ENCODE assay signal across 20 cellular contexts in genomic region chr14:81247271-81247766, GRCh38. TPM values are rescaled to one million over a fixed set of nuclear protein-coding genes. Genes with fewer than 3 reads are reported as not detected.
DNase-seq lines count a peak whose midpoint lies in the region; ATAC-seq and TF ChIP-seq lines count a peak whose summit lies in the region.
"Had no signal": no experiment of that assay in that cellular context is flagged by ENCODE, and none has a peak within 500 bp of the region (broad histone marks: within the 10 kb centered on the region; RNA-seq: fewer than 3 reads in every experiment).

No MANE protein-coding gene starts in this region.

- H3K4me1 Mint-ChIP-seq in activated naive CD8-positive, alpha-beta T cell treated with anti-CD3 and anti-CD28 coated beads, Interleukin-2, amount 50 U/mL, for 24 hours, result no peaks in the 10 kb centered on the region

- peak; percentile 69; the same call in 2 of the 3 replicates for ATAC-seq in RWPE2 (ENCODE audit: low read depth)
- ATAC-seq in foreskin keratinocyte, result peak; percentile 4
- no peak for ATAC-seq in GM21619 (IDR thresholded peaks at IDR 0.05; ENCODE audit: unreplicated experiment)
- no peak for ATAC-seq in activated naive CD8-positive, alpha-beta T cell treated with anti-CD3 and anti-CD28 coated beads, Interleukin-2, amount 50 U/mL, for 24 hours

- intact Hi-C loops in stomach (cut with DNase I; ENCODE audit: low total_unique reads), result no loop called here

- H3K9me3 Mint-ChIP-seq in activated naive CD8-positive, alpha-beta T cell treated with anti-CD3 and anti-CD28 coated beads, Interleukin-2, amount 50 U/mL, for 24 hours, result peaks cover 11% of the 10 kb centered on the region

- peaks cover 5% of the 10 kb centered on the region for H3K27me3 Mint-ChIP-seq in activated naive CD8-positive, alpha-beta T cell treated with anti-CD3 and anti-CD28 coated beads, Interleukin-2, amount 50 U/mL, for 24 hours
- H3K27me3 Mint-ChIP-seq: activated T-cell treated with anti-CD3 and anti-CD28 coated beads, Interleukin-2, amount 50 U/mL, for 24 hours had no signal

- DNase-seq in GM04504 (ENCODE audit: low read depth) (peak; percentile 24), RWPE2 (ENCODE audit: low spot score) (peak; percentile 71), foreskin keratinocyte (no peak), stomach (peak; percentile 44), Kasumi-1 (lab: John Stamatoyannopoulos, UW) (no peak)
- no peak for DNase-seq in activated naive CD8-positive, alpha-beta T cell treated with anti-CD3 and anti-CD28 coated beads, Interleukin-2, amount 50 U/mL, for 24 hours
- DNase-seq: activated CD4-positive, alpha-beta memory T cell treated with anti-CD3 and anti-CD28 coated beads for 36 hours; activated naive CD4-positive, alpha-beta T cell treated with anti-CD3 and anti-CD28 coated beads, Interleukin-2, amount 50 U/mL, for 16 hours; activated T-cell treated with anti-CD3 and anti-CD28 coated beads, Interleukin-2, amount 50 U/mL, for 24 hours; BE2C; cortex of kidney; GF-D8; NCI-H2029; NCI-H446 treated with DMSO at 0.1 percent for 48 hours; NK-92 treated with Interleukin-12 subunit alpha and Interleukin-12 subunit beta, amount 100 ng/mL, for 24 hours; occipital lobe; RPMI8226; stimulated activated CD4-positive, alpha-beta T cell treated with anti-CD3 and anti-CD28 coated beads, Interleukin-2, amount 100 ng/mL, for 48 hours had no signal

- H3K27ac ChIP-seq in RWPE2 (ENCODE audit: poor library complexity, severe bottlenecking) (no peak overlapping the region), foreskin keratinocyte (no peak overlapping the region), stomach (no peak overlapping the region)
- H3K27ac ChIP-seq: VCaP had no signal

- H3K36me3 ChIP-seq in RWPE2 (ENCODE audit: low read depth) (no peaks in the 10 kb centered on the region), stomach (no peaks in the 10 kb centered on the region)
- H3K36me3 ChIP-seq: BE2C had no signal

- no peak for TF ChIP-seq POLR2A in stomach (IDR thresholded peaks at IDR 0.05)

- no peak overlapping the region for H3K4me3 Mint-ChIP-seq in activated naive CD8-positive, alpha-beta T cell treated with anti-CD3 and anti-CD28 coated beads, Interleukin-2, amount 50 U/mL, for 24 hours
- H3K4me3 Mint-ChIP-seq: activated CD4-positive, alpha-beta memory T cell treated with anti-CD3 and anti-CD28 coated beads for 36 hours; activated T-cell treated with anti-CD3 and anti-CD28 coated beads, Interleukin-2, amount 50 U/mL, for 24 hours had no signal

- TF ChIP-seq CTCF in RWPE2 (IDR thresholded peaks at IDR 0.05; ENCODE audit: poor library complexity, severe bottlenecking), result no peak
- no peak for TF ChIP-seq CTCF in foreskin keratinocyte (conservative IDR thresholded peaks at IDR 0.05)
- TF ChIP-seq CTCF in stomach (IDR thresholded peaks at IDR 0.05), result no peak

- H3K4me1 ChIP-seq in RWPE2 (ENCODE audit: insufficient read depth, poor library complexity, severe bottlenecking) (no peaks in the 10 kb centered on the region), foreskin keratinocyte (no peaks in the 10 kb centered on the region), stomach (no peaks in the 10 kb centered on the region)
- H3K4me1 ChIP-seq: BE2C had no signal

- no peak overlapping the region for H3K27ac Mint-ChIP-seq in activated naive CD8-positive, alpha-beta T cell treated with anti-CD3 and anti-CD28 coated beads, Interleukin-2, amount 50 U/mL, for 24 hours
- H3K27ac Mint-ChIP-seq: activated CD4-positive, alpha-beta memory T cell treated with anti-CD3 and anti-CD28 coated beads for 36 hours; activated T-cell treated with anti-CD3 and anti-CD28 coated beads, Interleukin-2, amount 50 U/mL, for 24 hours had no signal

- WGBS in stomach, 5 donors, result 38 to 67% (median 53%) methylated on average over 7 to 8 of the region's 8 CpGs

- H3K4me3 ChIP-seq in RWPE2 (ENCODE audit: severe bottlenecking), result no peak overlapping the region
- H3K4me3 ChIP-seq in stomach, result no peak overlapping the region

- H3K36me3 Mint-ChIP-seq in activated naive CD8-positive, alpha-beta T cell treated with anti-CD3 and anti-CD28 coated beads, Interleukin-2, amount 50 U/mL, for 24 hours (ENCODE audit: low read depth), result peaks cover 2% of the 10 kb centered on the region

- H3K9me3 ChIP-seq in RWPE2 (ENCODE audit: severe bottlenecking) (peaks cover 2% of the 10 kb centered on the region), stomach (peaks cover 0 to 9% (median 2%) of the 10 kb centered on the region in 4 donors)
- H3K9me3 ChIP-seq: BE2C had no signal

- H3K27me3 ChIP-seq in RWPE2 (ENCODE audit: insufficient read depth, poor library complexity, severe bottlenecking), result no peaks in the 10 kb centered on the region
- H3K27me3 ChIP-seq in foreskin keratinocyte, result no peaks in the 10 kb centered on the region
- no peaks in the 10 kb centered on the region for H3K27me3 ChIP-seq in stomach
- H3K27me3 ChIP-seq: BE2C had no signal

- TF ChIP-seq EP300 in stomach (IDR thresholded peaks at IDR 0.05), result no peak

RNA-seq across cellular contexts. Expression of gene GTF2A1, which starts 26.6 kb away (rescaled TPM):
- total RNA-seq in foreskin keratinocyte, result 24.7 and 26.6 TPM in 2 replicates
- 4.6 and 5.4 TPM in 2 replicates for polyA plus RNA-seq in foreskin keratinocyte
- total RNA-seq in stomach, result 10 to 100 TPM in 3 of 5 donors, 1 to 10 TPM in 2; 2.0 to 73.5 (median 10.7) TPM
- polyA plus RNA-seq in stomach, result 1 to 10 TPM; 4.7 to 7.9 (median 5.4) TPM

Comparison
In these comparisons a context has a peak if more than half of its experiments do, and no peak if none do; other contexts are left out.
1. DNase-seq: peak in GM04504 (single experiment), RWPE2 (single experiment) and stomach (single experiment); none in foreskin keratinocyte (0 of 2), Kasumi-1 (0 of 2) and activated naive CD8-positive, alpha-beta T cell treated with anti-CD3 and anti-CD28 coated beads, Interleukin-2, amount 50 U/mL, for 24 hours (single experiment).
2. ATAC-seq: peak in RWPE2 (single experiment) and foreskin keratinocyte (single experiment); none in GM21619 (single experiment) and activated naive CD8-positive, alpha-beta T cell treated with anti-CD3 and anti-CD28 coated beads, Interleukin-2, amount 50 U/mL, for 24 hours (single experiment).